Comparison of ENCODE assay signal across 8 cellular contexts in the genomic region with DNA sequence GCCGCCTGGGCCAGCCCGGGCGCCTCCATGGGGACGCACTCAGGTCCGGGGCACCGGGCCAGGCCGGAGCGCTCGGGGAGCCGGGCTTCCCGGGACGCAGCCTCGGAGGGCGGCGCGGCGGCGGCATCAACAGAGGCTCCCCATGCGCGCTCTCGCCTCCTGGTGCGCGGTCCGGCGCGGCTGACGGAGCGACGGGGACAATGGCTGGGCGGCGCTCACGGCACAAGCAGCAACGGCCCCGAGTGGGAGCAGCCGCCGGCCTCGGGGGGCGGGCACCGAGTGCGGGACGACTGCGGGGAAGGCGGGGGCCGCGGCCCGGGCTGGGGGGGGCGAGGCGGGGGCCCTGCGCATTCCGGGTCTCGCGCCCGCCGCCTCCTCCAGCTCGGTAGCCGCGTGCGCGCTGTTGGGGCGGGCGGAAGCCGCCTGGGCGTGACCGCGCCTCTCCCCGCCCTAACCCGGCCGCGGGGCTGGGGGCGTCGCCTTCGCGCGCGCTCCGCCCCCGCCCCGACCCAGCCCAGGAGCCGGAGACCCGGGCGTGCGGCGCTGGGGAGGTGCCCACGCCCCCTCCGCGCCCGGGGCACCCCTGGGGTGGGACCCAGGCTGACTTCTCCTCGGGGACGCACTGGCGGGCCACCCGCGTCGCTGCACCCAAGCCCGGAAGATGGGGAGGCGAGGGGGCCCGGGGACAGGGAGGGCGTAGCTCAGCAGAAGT. TPM values are rescaled to one million over a fixed set of nuclear protein-coding genes. Genes with fewer than 3 reads are reported as not detected.
A peak's percentile ranks its signal among the peaks of the same experiment; 100 is the strongest.
DNase-seq lines count a peak whose midpoint lies in the region; ATAC-seq and TF ChIP-seq lines count a peak whose summit lies in the region.

A gene (minus strand): TSS at position 425 of the 712 bp plus-strand sequence. CDS start 396 bp downstream, at position 29.

- peak within 1 kb of the TSS; percentile 29 for H3K27ac ChIP-seq in CD4-positive, alpha-beta T cell (ENCODE audit: low read depth, low read length)
- peak within 1 kb of the TSS; percentile 69 to 73 for H3K27ac ChIP-seq in right atrium auricular region

- intact Hi-C loops in CD4-positive, alpha-beta T cell (cut with DNase I, micrococcal nuclease): no loop called here

- H3K4me1 Mint-ChIP-seq in CD4-positive, alpha-beta T cell (ENCODE audit: low read depth): peaks cover 13% of the 10 kb centered on the region
- H3K4me1 Mint-ChIP-seq in activated naive CD8-positive, alpha-beta T cell treated with anti-CD3 and anti-CD28 coated beads for 36 hours: peaks cover 6% of the 10 kb centered on the region

- no peaks in the 10 kb centered on the region for H3K9me3 Mint-ChIP-seq in CD4-positive, alpha-beta T cell
- no peaks in the 10 kb centered on the region for H3K9me3 Mint-ChIP-seq in activated naive CD8-positive, alpha-beta T cell treated with anti-CD3 and anti-CD28 coated beads for 36 hours

- peaks cover 11% of the 10 kb centered on the region for H3K36me3 Mint-ChIP-seq in CD4-positive, alpha-beta T cell (ENCODE audit: low read depth)
- H3K36me3 Mint-ChIP-seq in activated naive CD8-positive, alpha-beta T cell treated with anti-CD3 and anti-CD28 coated beads for 36 hours: peaks cover 3% of the 10 kb centered on the region

- no peaks in the 10 kb centered on the region for H3K36me3 ChIP-seq in right atrium auricular region

- H3K4me3 Mint-ChIP-seq in CD4-positive, alpha-beta T cell: peak within 1 kb of the TSS; percentile 99
- peak within 1 kb of the TSS; percentile 95 for H3K4me3 Mint-ChIP-seq in activated naive CD8-positive, alpha-beta T cell treated with anti-CD3 and anti-CD28 coated beads for 36 hours

- H3K4me1 ChIP-seq in right atrium auricular region: no peaks in the 10 kb centered on the region

- no peaks in the 10 kb centered on the region for H3K9me3 ChIP-seq in CD4-positive, alpha-beta T cell (ENCODE audit: control insufficient read depth, low read length)
- no peaks in the 10 kb centered on the region for H3K9me3 ChIP-seq in right atrium auricular region

- H3K27me3 ChIP-seq in CD4-positive, alpha-beta T cell (ENCODE audit: control insufficient read depth, insufficient read depth, low read length): no peaks in the 10 kb centered on the region
- no peaks in the 10 kb centered on the region for H3K27me3 ChIP-seq in right atrium auricular region

- H3K27ac Mint-ChIP-seq in CD4-positive, alpha-beta T cell: peak within 1 kb of the TSS; percentile 88
- H3K27ac Mint-ChIP-seq in activated naive CD8-positive, alpha-beta T cell treated with anti-CD3 and anti-CD28 coated beads for 36 hours: peak within 1 kb of the TSS; percentile 91

- H3K4me3 ChIP-seq in right atrium auricular region: peak within 1 kb of the TSS; percentile 49 to 66

- no peaks in the 10 kb centered on the region for H3K27me3 Mint-ChIP-seq in CD4-positive, alpha-beta T cell
- no peaks in the 10 kb centered on the region for H3K27me3 Mint-ChIP-seq in activated naive CD8-positive, alpha-beta T cell treated with anti-CD3 and anti-CD28 coated beads for 36 hours

- ATAC-seq in CD4-positive, alpha-beta T cell (ENCODE audit: poor library complexity): peak; percentile 88
- peak; percentile 81 for ATAC-seq in GM19395 (IDR thresholded peaks at IDR 0.05; ENCODE audit: unreplicated experiment)
- peak; percentile 75 for ATAC-seq in HG03520 (IDR thresholded peaks at IDR 0.05; ENCODE audit: unreplicated experiment)

- CTCF ChIA-PET in CD4-positive, alpha-beta T cell (lab: Charles Lee): interaction anchor here (1.0 kb wide), 1 partner anchor 62 kb away, joined by 3 read pairs; no protein-coding TSS in a partner anchor

- DNase-seq in CD4-positive, alpha-beta T cell: peak; percentile 32 to 84 (median 61)
- peak; percentile 24 for DNase-seq in SK-N-DZ (ENCODE audit: low spot score)
- peak; percentile 73 for DNase-seq in activated naive CD8-positive, alpha-beta T cell treated with anti-CD3 and anti-CD28 coated beads for 36 hours
- DNase-seq in right atrium auricular region (ENCODE audit: low spot score): no peak
- DNase-seq in retina: peak; percentile 62
- no peak for DNase-seq in kidney glomerular epithelial cell (lab: John Stamatoyannopoulos, UW)

- no peak for TF ChIP-seq CTCF in CD4-positive, alpha-beta T cell (IDR thresholded peaks at IDR 0.05)
- no peak for TF ChIP-seq CTCF in right atrium auricular region (IDR thresholded peaks at IDR 0.05)

- POLR2A ChIA-PET in CD4-positive, alpha-beta T cell (lab: Charles Lee): interaction anchor here (0.7 to 1.9 kb wide), 6 partner anchors 13 to 101 kb away, joined by 3 to 15 read pairs (median 4); no protein-coding TSS in a partner anchor

RNA-seq across cellular contexts. Expression of the gene that starts here (rescaled TPM):
- total RNA-seq in CD4-positive, alpha-beta T cell: 10 to 100 TPM; 31.6 to 35.4 TPM
- 19.1 and 25.7 TPM in 2 replicates for polyA plus RNA-seq in SK-N-DZ (2014; cell fraction: cytosol; rRNA removed)
- 10.1 and 17.3 TPM in 2 replicates for polyA plus RNA-seq in SK-N-DZ (2014; cell fraction: nucleus; rRNA removed)
- 10 to 100 TPM; 26.0 to 31.5 TPM for total RNA-seq in activated naive CD8-positive, alpha-beta T cell treated with anti-CD3 and anti-CD28 coated beads for 36 hours
- total RNA-seq in right atrium auricular region: 1 to 10 TPM; 2.6 to 7.4 TPM

Comparison
In these comparisons a context has a peak if more than half of its experiments do, and no peak if none do; other contexts are left out.
1. DNase-seq: peak in CD4-positive, alpha-beta T cell (10 of 10), SK-N-DZ (single experiment), activated naive CD8-positive, alpha-beta T cell treated with anti-CD3 and anti-CD28 coated beads for 36 hours (single experiment) and retina (single experiment); none in right atrium auricular region (single experiment) and kidney glomerular epithelial cell (single experiment).
2. Peak in every context shown above with its lines, with median percentiles within 50 percentile points of each other: ATAC-seq.